1 cellular context compared by ENCODE assay signal in the genomic region with DNA sequence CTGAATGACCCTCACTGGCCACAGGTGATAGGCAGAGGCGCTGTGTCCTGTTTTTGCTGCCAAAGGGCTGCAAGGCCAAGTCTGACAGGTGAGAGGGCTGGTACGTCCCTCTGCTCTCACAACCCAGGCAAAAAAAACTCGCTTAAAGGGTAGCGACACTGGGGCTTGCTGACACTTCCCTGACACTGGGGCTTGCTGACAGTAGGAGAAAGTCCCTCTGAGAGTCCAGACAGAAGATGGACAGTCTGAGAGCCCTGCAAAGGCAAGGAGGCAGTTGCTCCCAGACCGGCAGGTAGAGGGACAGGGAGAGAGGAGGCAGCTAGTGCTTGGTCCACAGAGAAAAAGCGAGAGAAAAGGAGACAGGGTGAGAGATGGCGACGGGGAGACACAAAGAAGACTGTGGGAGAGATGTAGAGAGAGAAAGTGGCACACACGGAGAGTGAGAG.
TF ChIP-seq lines count a peak whose summit lies in the region.

No MANE protein-coding gene starts in this region.

TF ChIP-seq in K562, 482 proteins besides CTCF, POLR2A, EP300 and RAD21 (continued from another document):
- TF ChIP-seq RCOR1 (IDR thresholded peaks at IDR 0.05; ENCODE audit: borderline replicate concordance in 1 of 2, low read depth in 2 of 2, low read length in 2 of 2) (no peak), ZEB2 (IDR thresholded peaks at IDR 0.05) (no peak), CHD2 (IDR thresholded peaks at IDR 0.05; ENCODE audit: low read depth, low read length) (no peak), ZNF232 (CRISPR knock-in tag; IDR thresholded peaks at IDR 0.05) (no peak), ZNF699 (CRISPR knock-in tag; IDR thresholded peaks at IDR 0.05; ENCODE audit: insufficient replicate concordance) (no peak), FOXP1 (CRISPR knock-in tag; IDR thresholded peaks at IDR 0.05) (no peak), NCOA6 (IDR thresholded peaks at IDR 0.05) (no peak), TRIM28 (IDR thresholded peaks at IDR 0.05) (no peak), ZKSCAN8 (CRISPR knock-in tag; IDR thresholded peaks at IDR 0.05) (no peak), SP1 (CRISPR knock-in tag; IDR thresholded peaks at IDR 0.05) (no peak), ZNF274 (IDR thresholded peaks at IDR 0.05; ENCODE audit: borderline replicate concordance, low read depth, low read length) (no peak), FUS (optimal IDR thresholded peaks at IDR 0.05; ENCODE audit: low read depth, low read length) (no peak)
- TF ChIP-seq, protein P1, sequence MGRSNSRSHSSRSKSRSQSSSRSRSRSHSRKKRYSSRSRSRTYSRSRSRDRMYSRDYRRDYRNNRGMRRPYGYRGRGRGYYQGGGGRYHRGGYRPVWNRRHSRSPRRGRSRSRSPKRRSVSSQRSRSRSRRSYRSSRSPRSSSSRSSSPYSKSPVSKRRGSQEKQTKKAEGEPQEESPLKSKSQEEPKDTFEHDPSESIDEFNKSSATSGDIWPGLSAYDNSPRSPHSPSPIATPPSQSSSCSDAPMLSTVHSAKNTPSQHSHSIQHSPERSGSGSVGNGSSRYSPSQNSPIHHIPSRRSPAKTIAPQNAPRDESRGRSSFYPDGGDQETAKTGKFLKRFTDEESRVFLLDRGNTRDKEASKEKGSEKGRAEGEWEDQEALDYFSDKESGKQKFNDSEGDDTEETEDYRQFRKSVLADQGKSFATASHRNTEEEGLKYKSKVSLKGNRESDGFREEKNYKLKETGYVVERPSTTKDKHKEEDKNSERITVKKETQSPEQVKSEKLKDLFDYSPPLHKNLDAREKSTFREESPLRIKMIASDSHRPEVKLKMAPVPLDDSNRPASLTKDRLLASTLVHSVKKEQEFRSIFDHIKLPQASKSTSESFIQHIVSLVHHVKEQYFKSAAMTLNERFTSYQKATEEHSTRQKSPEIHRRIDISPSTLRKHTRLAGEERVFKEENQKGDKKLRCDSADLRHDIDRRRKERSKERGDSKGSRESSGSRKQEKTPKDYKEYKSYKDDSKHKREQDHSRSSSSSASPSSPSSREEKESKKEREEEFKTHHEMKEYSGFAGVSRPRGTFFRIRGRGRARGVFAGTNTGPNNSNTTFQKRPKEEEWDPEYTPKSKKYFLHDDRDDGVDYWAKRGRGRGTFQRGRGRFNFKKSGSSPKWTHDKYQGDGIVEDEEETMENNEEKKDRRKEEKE (IDR thresholded peaks at IDR 0.05; ENCODE audit: borderline replicate concordance in 1 of 2, control insufficient read depth in 1 of 2, low read depth in 2 of 2, low read length in 1 of 2), result no peak
- TF ChIP-seq, protein P2, sequence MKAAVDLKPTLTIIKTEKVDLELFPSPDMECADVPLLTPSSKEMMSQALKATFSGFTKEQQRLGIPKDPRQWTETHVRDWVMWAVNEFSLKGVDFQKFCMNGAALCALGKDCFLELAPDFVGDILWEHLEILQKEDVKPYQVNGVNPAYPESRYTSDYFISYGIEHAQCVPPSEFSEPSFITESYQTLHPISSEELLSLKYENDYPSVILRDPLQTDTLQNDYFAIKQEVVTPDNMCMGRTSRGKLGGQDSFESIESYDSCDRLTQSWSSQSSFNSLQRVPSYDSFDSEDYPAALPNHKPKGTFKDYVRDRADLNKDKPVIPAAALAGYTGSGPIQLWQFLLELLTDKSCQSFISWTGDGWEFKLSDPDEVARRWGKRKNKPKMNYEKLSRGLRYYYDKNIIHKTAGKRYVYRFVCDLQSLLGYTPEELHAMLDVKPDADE (conservative IDR thresholded peaks at IDR 0.05; ENCODE audit: control insufficient read depth, low read depth, low read length), result no peak
- TF ChIP-seq, protein P3, sequence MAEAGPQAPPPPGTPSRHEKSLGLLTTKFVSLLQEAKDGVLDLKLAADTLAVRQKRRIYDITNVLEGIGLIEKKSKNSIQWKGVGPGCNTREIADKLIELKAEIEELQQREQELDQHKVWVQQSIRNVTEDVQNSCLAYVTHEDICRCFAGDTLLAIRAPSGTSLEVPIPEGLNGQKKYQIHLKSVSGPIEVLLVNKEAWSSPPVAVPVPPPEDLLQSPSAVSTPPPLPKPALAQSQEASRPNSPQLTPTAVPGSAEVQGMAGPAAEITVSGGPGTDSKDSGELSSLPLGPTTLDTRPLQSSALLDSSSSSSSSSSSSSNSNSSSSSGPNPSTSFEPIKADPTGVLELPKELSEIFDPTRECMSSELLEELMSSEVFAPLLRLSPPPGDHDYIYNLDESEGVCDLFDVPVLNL (CRISPR knock-in tag; IDR thresholded peaks at IDR 0.05; ENCODE audit: low read depth), result no peak
- TF ChIP-seq, protein P4, sequence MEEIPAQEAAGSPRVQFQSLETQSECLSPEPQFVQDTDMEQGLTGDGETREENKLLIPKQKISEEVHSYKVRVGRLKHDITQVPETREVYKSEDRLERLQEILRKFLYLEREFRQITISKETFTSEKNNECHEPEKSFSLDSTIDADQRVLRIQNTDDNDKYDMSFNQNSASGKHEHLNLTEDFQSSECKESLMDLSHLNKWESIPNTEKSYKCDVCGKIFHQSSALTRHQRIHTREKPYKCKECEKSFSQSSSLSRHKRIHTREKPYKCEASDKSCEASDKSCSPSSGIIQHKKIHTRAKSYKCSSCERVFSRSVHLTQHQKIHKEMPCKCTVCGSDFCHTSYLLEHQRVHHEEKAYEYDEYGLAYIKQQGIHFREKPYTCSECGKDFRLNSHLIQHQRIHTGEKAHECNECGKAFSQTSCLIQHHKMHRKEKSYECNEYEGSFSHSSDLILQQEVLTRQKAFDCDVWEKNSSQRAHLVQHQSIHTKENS (CRISPR knock-in tag; IDR thresholded peaks at IDR 0.05), result no peak
- TF ChIP-seq, protein P5, sequence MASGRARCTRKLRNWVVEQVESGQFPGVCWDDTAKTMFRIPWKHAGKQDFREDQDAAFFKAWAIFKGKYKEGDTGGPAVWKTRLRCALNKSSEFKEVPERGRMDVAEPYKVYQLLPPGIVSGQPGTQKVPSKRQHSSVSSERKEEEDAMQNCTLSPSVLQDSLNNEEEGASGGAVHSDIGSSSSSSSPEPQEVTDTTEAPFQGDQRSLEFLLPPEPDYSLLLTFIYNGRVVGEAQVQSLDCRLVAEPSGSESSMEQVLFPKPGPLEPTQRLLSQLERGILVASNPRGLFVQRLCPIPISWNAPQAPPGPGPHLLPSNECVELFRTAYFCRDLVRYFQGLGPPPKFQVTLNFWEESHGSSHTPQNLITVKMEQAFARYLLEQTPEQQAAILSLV (tag; IDR thresholded peaks at IDR 0.05), result no peak
